In genomic region chr2:139514946-139515345, GRCh38 we compare ENCODE assay signal across 24 cellular contexts.
"Had no signal": no experiment of that assay in that cellular context is flagged by ENCODE, and none has a peak within 500 bp of the region (broad histone marks: within the 10 kb centered on the region; RNA-seq: fewer than 3 reads in every experiment).

No MANE protein-coding gene starts in this region.

- DNase-seq: activated CD4-positive, alpha-beta memory T cell treated with anti-CD3 and anti-CD28 coated beads for 36 hours; activated CD4-positive, alpha-beta T cell treated with anti-CD3 and anti-CD28 coated beads, Interleukin-2, amount 10 ng/mL, durations not matched to agents 7 days and 5 days; activated CD4-positive, CD25-positive, alpha-beta regulatory T cell; activated CD8-positive, alpha-beta memory T cell treated with anti-CD3 and anti-CD28 coated beads for 24 hours; activated effector memory CD4-positive, alpha-beta T cell treated with anti-CD3 and anti-CD28 coated beads, Interleukin-2, amount 50 U/mL, for 16 hours; activated naive CD4-positive, alpha-beta T cell treated with anti-CD3 and anti-CD28 coated beads for 36 hours; activated T-cell treated with anti-CD3 and anti-CD28 coated beads, Interleukin-2, amount 50 U/mL, for 4 hours; amygdala; brain microvascular endothelial cell; cerebellar nuclear complex; colonic mucosa; Kasumi-1; KBM-7; NCI-H1105 treated with DMSO at 0.1 percent for 48 hours; NCI-H1436 treated with DMSO at 0.1 percent for 48 hours; NCI-H1930; NCI-H345; NCI-H524; NCI-H82; Peyer's patch; Right ventricle myocardium superior; SJCRH30; SK-N-SH; T-helper 1 cell had no signal

- ATAC-seq: activated T-cell treated with anti-CD3 and anti-CD28 coated beads, Interleukin-2, amount 50 U/mL, for 4 hours had no signal
